In genomic region chr14:91835920-91836843, GRCh38 we compare ENCODE assay signal across 8 cellular contexts. TPM values are rescaled to one million over a fixed set of nuclear protein-coding genes. Genes with fewer than 3 reads are reported as not detected.
DNase-seq lines count a peak whose midpoint lies in the region; ATAC-seq, FAIRE-seq and TF ChIP-seq lines count a peak whose summit lies in the region.

No MANE protein-coding gene starts in this region.

- intact Hi-C loops in ascending aorta (cut with DNase I), result loop anchor here (2.0 to 5.0 kb wide), 3 partner anchors 61 to 271 kb away; partner anchors contain the start of genes ATXN3 and FBLN5
- intact Hi-C loops in kidney (cut with DNase I), result no loop called here

- peaks cover 0 to 9% of the 10 kb centered on the region in 2 donors for H3K4me1 ChIP-seq in ascending aorta
- H3K4me1 ChIP-seq in kidney (ENCODE audit: control insufficient read depth in 1 of 2, insufficient read depth in 1 of 2, low read depth in 1 of 2, low read length in 2 of 2), result peaks cover 6% of the 10 kb centered on the region in 2 donors

- peaks cover 8% of the 10 kb centered on the region for H3K27me3 Mint-ChIP-seq in IgD-negative memory B cell
- no peaks in the 10 kb centered on the region for H3K27me3 Mint-ChIP-seq in T-cell

- H3K27ac Mint-ChIP-seq in IgD-negative memory B cell, result peak overlapping the region in 2 of 3 donors; percentile 29 to 78
- H3K27ac Mint-ChIP-seq in T-cell, result peak overlapping the region; percentile 90

- peaks cover 2% of the 10 kb centered on the region for H3K36me3 Mint-ChIP-seq in IgD-negative memory B cell
- H3K36me3 Mint-ChIP-seq in T-cell, result peaks cover 24% of the 10 kb centered on the region

- no peaks in the 10 kb centered on the region for H3K27me3 ChIP-seq in ascending aorta

- H3K9ac ChIP-seq in kidney (ENCODE audit: low read length in 2 of 2), result peak overlapping the region; percentile 59 to 74

- ATAC-seq in GM19452 (IDR thresholded peaks at IDR 0.05; ENCODE audit: unreplicated experiment) (peak; percentile 65), T-cell (replicated peaks in 1 of 4) (peak; percentile 84 to 95 (median 89))

- POLR2A ChIA-PET in T-cell (lab: Charles Lee), result interaction anchor here in 1 of 2 donors (0.5 to 0.9 kb wide), 3 partner anchors 29 to 775 kb away, joined by 3 to 5 read pairs (median 5); partner anchors contain the start of gene TRIP11

- peak overlapping the region; percentile 91 to 93 for H3K27ac ChIP-seq in ascending aorta
- peak overlapping the region; percentile 29 to 30 for H3K27ac ChIP-seq in kidney (ENCODE audit: low read depth in 2 of 2, low read length in 2 of 2)

- peak; percentile 29 for DNase-seq in AG08396 (ENCODE audit: low spot score)
- peak; percentile 69 to 91 (median 83) for DNase-seq in T-cell
- peak; percentile 39 to 92 for DNase-seq in ascending aorta (ENCODE audit: low spot score in 2 of 2)
- peak; percentile 95 for DNase-seq in kidney
- DNase-seq in stimulated activated CD4-positive, alpha-beta T cell treated with anti-CD3 and anti-CD28 coated beads, Interleukin-2, amount 100 ng/mL, for 24 hours, result peak; percentile 90 to 91
- no peak for DNase-seq in cerebellar cortex (ENCODE audit: low spot score)

- H3K9me3 ChIP-seq in ascending aorta (no peaks in the 10 kb centered on the region), kidney (ENCODE audit: control insufficient read depth in 1 of 2, low read length in 2 of 2) (no peaks in the 10 kb centered on the region)

- CTCF ChIA-PET in T-cell (lab: Charles Lee), result interaction anchor here (0.7 to 1.4 kb wide), 4 partner anchors 36 to 75 kb away, joined by 3 to 5 read pairs (median 3); no protein-coding TSS in a partner anchor

- TF ChIP-seq CTCF in ascending aorta (IDR thresholded peaks at IDR 0.05) (no peak), kidney (IDR thresholded peaks at IDR 0.05; ENCODE audit: borderline replicate concordance, extremely low read depth, insufficient read depth) (no peak)

- no peak for FAIRE-seq in kidney (lab: Jason Lieb, UNC)

- peaks cover 31 to 48% (median 40%) of the 10 kb centered on the region in 3 donors for H3K4me1 Mint-ChIP-seq in IgD-negative memory B cell
- H3K4me1 Mint-ChIP-seq in T-cell, result peaks cover 81 to 85% (median 85%) of the 10 kb centered on the region in 3 donors

- peaks cover 0 to 4% (median 2%) of the 10 kb centered on the region in 3 donors for H3K9me3 Mint-ChIP-seq in IgD-negative memory B cell
- no peaks in the 10 kb centered on the region for H3K9me3 Mint-ChIP-seq in T-cell

- H3K4me3 ChIP-seq in ascending aorta (peak overlapping the region; percentile 75 to 80), kidney (ENCODE audit: low read length in 2 of 2) (peak overlapping the region; percentile 71 to 73)

- H3K36me3 ChIP-seq in ascending aorta (no peaks in the 10 kb centered on the region), kidney (ENCODE audit: control insufficient read depth in 1 of 2, insufficient read depth in 2 of 2, low read length in 2 of 2) (no peaks in the 10 kb centered on the region)

- H3K4me3 Mint-ChIP-seq in IgD-negative memory B cell (peak overlapping the region; percentile 86 to 97 (median 91)), T-cell (peak overlapping the region; percentile 80 to 84 (median 84))

RNA-seq across cellular contexts. Expression of gene TC2N, which starts 31.2 kb away (rescaled TPM):
- polyA plus RNA-seq in IgD-negative memory B cell (8.9 TPM), kidney (ENCODE audit: insufficient read depth, low read depth, low replicate concordance) (5.8 TPM)
- total RNA-seq in T-cell (100 to 1,000 TPM; 203 to 274 (median 243) TPM), ascending aorta (37.8 TPM), kidney (39.7 TPM)
